9 cellular contexts compared by ENCODE assay signal in genomic region chr9:89346703-89347102, GRCh38.
"Had no signal": no experiment of that assay in that cellular context is flagged by ENCODE, and none has a peak within 500 bp of the region (broad histone marks: within the 10 kb centered on the region; RNA-seq: fewer than 3 reads in every experiment).

No MANE protein-coding gene starts in this region.

- H3K9me3 ChIP-seq: HAP-1 had no signal

- H3K9me3 Mint-ChIP-seq: HFFc6, IgD-negative memory B cell had no signal

- DNase-seq: GM23248, GOT3, H7, HFFc6 had no signal

- ATAC-seq: HCT116, HepG2 had no signal

- H3K27ac Mint-ChIP-seq: HFFc6 had no signal

- H3K27me3 Mint-ChIP-seq: IgD-negative memory B cell had no signal

- H3K4me3 ChIP-seq: GM23248, HAP-1 had no signal

- H3K27ac ChIP-seq: GM23248, HL-60 had no signal

- H3K4me1 ChIP-seq: HAP-1 had no signal

- H3K4me3 Mint-ChIP-seq: HFFc6, IgD-negative memory B cell had no signal
